ENCODE assay signal across 9 cellular contexts in genomic region chr19:3955276-3955675, GRCh38. TPM values are rescaled to one million over a fixed set of nuclear protein-coding genes. Genes with fewer than 3 reads are reported as not detected.
A peak's percentile ranks its signal among the peaks of the same experiment; 100 is the strongest.
DNase-seq lines count a peak whose midpoint lies in the region; ATAC-seq, FAIRE-seq and TF ChIP-seq lines count a peak whose summit lies in the region.
"Not testable (repeated sequence)": the region's sequence is repeated elsewhere in the genome, so short reads cannot be mapped to it uniquely, and the experiment has no call there.
"Had no signal": no experiment of that assay in that cellular context is flagged by ENCODE, and none has a peak within 500 bp of the region (broad histone marks: within the 10 kb centered on the region; RNA-seq: fewer than 3 reads in every experiment).

No MANE protein-coding gene starts in this region.

- H3K27me3 Mint-ChIP-seq in central memory CD8-positive, alpha-beta T cell = not testable (repeated sequence)

- not testable (repeated sequence) for H3K4me3 Mint-ChIP-seq in central memory CD8-positive, alpha-beta T cell

- H2AFZ ChIP-seq in HepG2 (ENCODE audit: low read length) = not testable (repeated sequence)

- H3K27ac ChIP-seq in HUES6 (ENCODE audit: low read depth, low read length) = peak overlapping the region; percentile 38; the same call in 1 of the 2 replicates
- peak overlapping the region in 3 of 4 donors; percentile 82 to 90 (median 84) for H3K27ac ChIP-seq in gastroesophageal sphincter
- H3K27ac ChIP-seq in HepG2 (ENCODE audit: extremely low read length, insufficient read depth, low read length) = not testable (repeated sequence)
- H3K27ac ChIP-seq in sigmoid colon = peak overlapping the region; percentile 83 to 89 (median 86)

- POLR2A ChIA-PET in HepG2 (lab: Yijun Ruan, JAX) = interaction anchor here (3.7 kb wide), 1 partner anchor 14 kb away, joined by 18 read pairs; no protein-coding TSS in a partner anchor

- H3K9me3 Mint-ChIP-seq in central memory CD8-positive, alpha-beta T cell = not testable (repeated sequence)

- H3K79me2 ChIP-seq in HepG2 (ENCODE audit: insufficient read depth, low read length) = not testable (repeated sequence)

- in situ Hi-C loops in HepG2 (cut with HindIII; ENCODE audit: extremely low pct_ligation_motif_present, low pct_unique_long_range_greater_than_20kb) = not testable (repeated sequence)

- H4K20me1 ChIP-seq in HepG2 (ENCODE audit: insufficient read depth, low read length) = not testable (repeated sequence)

- not testable (repeated sequence) for FAIRE-seq in HepG2 (lab: Jason Lieb, UNC)

- not testable (repeated sequence) for TF ChIP-seq EP300 in gastroesophageal sphincter (IDR thresholded peaks at IDR 0.05); HepG2 (IDR thresholded peaks at IDR 0.05; ENCODE audit: low read depth in 2 of 2, low read length in 2 of 2); HepG2 (CRISPR knock-in tag; IDR thresholded peaks at IDR 0.05; ENCODE audit: borderline replicate concordance); sigmoid colon (IDR thresholded peaks at IDR 0.05)

- intact Hi-C loops in HepG2 (cut with micrococcal nuclease; ENCODE audit: unreplicated experiment); sigmoid colon (cut with DNase I): not testable (repeated sequence)

- H3K36me3 ChIP-seq in HUES6 (ENCODE audit: control insufficient read depth, insufficient read depth, low read length) (peaks cover 40% of the 10 kb centered on the region), gastroesophageal sphincter (peaks cover 0 to 50% of the 10 kb centered on the region in 2 donors), sigmoid colon (peaks cover 24 to 54% (median 34%) of the 10 kb centered on the region in 4 donors)
- not testable (repeated sequence) for H3K36me3 ChIP-seq in HepG2 (replicated peaks in 1 of 2; ENCODE audit: control insufficient read depth in 1 of 2, insufficient read depth in 2 of 2, low read length in 2 of 2)

- CTCF ChIA-PET in HepG2 (lab: Yijun Ruan, JAX; ENCODE audit: low intra/inter-chr PET ratio, low total read pairs) = not testable (repeated sequence)

- TF ChIP-seq RAD21 in HepG2 (CRISPR knock-in tag; IDR thresholded peaks at IDR 0.05) = not testable (repeated sequence)

- not testable (repeated sequence) for ATAC-seq in central memory CD8-positive, alpha-beta T cell (replicated peaks; ENCODE audit: extremely low read depth, poor library complexity, severe bottlenecking); gastroesophageal sphincter; HepG2

- BruUV-seq in HepG2 (replicated peaks; lab: Mats Ljungman, UMichigan) = not testable (repeated sequence)

- WGBS in gastroesophageal sphincter (ENCODE audit: low coverage in 1 of 2), 2 donors = 60 to 87% methylated on average over 1 to 10 of the region's 13 CpGs
- 84% methylated on average over 13 of the region's 13 CpGs for WGBS in HepG2 (ENCODE audit: low lambda C conversion rate)
- 77 to 82% methylated on average over 13 of the region's 13 CpGs for WGBS in sigmoid colon, 2 donors

- not testable (repeated sequence) for H3K4me3 ChIP-seq in HUES6 (ENCODE audit: low read depth, low read length); gastroesophageal sphincter; HepG2 (replicated peaks in 1 of 3; ENCODE audit: insufficient read depth in 1 of 3, low read depth in 2 of 3, low read length in 3 of 3); sigmoid colon

- H3K9me3 ChIP-seq in HUES6 (ENCODE audit: control insufficient read depth, insufficient read depth, low read depth, low read length); gastroesophageal sphincter; HepG2 (ENCODE audit: low read length); sigmoid colon: not testable (repeated sequence)

- not testable (repeated sequence) for H3K4me2 ChIP-seq in HepG2 (ENCODE audit: low read depth, low read length)

- not testable (repeated sequence) for TF ChIP-seq CTCF in gastroesophageal sphincter (IDR thresholded peaks at IDR 0.05); HepG2 (CRISPR knock-in tag; IDR thresholded peaks at IDR 0.05); sigmoid colon (IDR thresholded peaks at IDR 0.05)

- not testable (repeated sequence) for TF ChIP-seq POLR2A in gastroesophageal sphincter (IDR thresholded peaks at IDR 0.05); HepG2 (IDR thresholded peaks at IDR 0.05; ENCODE audit: insufficient read depth in 1 of 2, low read depth in 2 of 2, low read length in 2 of 2); sigmoid colon (IDR thresholded peaks at IDR 0.05)

- not testable (repeated sequence) for H3K27me3 ChIP-seq in HUES6 (ENCODE audit: control insufficient read depth, insufficient read depth, low read length); gastroesophageal sphincter; HepG2 (ENCODE audit: control insufficient read depth in 1 of 2, insufficient read depth in 2 of 2, low read length in 2 of 2); sigmoid colon

- not testable (repeated sequence) for DNase-seq in central memory CD8-positive, alpha-beta T cell (ENCODE audit: low spot score in 2 of 2); HepG2 (ENCODE audit: low spot score); sigmoid colon

- H3K9ac ChIP-seq in HUES6 (ENCODE audit: low read length); HepG2 (ENCODE audit: insufficient read depth, low read depth, low read length): not testable (repeated sequence)

- H3K27ac Mint-ChIP-seq in central memory CD8-positive, alpha-beta T cell (ENCODE audit: low read depth) = peak overlapping the region; percentile 44

- H3K36me3 Mint-ChIP-seq in central memory CD8-positive, alpha-beta T cell (ENCODE audit: insufficient read depth) = peaks cover 22% of the 10 kb centered on the region

- H3K4me1 ChIP-seq in HUES6 (ENCODE audit: control insufficient read depth, insufficient read depth, low read length); HepG2 (ENCODE audit: insufficient read depth, low read length): not testable (repeated sequence)
- H3K4me1 ChIP-seq in gastroesophageal sphincter (peaks cover 0 to 68% (median 19%) of the 10 kb centered on the region in 3 donors), sigmoid colon (peaks cover 0 to 47% (median 45%) of the 10 kb centered on the region in 4 donors)

- peaks cover 19% of the 10 kb centered on the region for H3K4me1 Mint-ChIP-seq in central memory CD8-positive, alpha-beta T cell

RNA-seq across cellular contexts. Expression of gene DAPK3, which starts 15.6 kb away (rescaled TPM):
- total RNA-seq in gastroesophageal sphincter = 100 to 1,000 TPM; 192 to 257 (median 235) TPM
- total RNA-seq in HepG2 (2016; rRNA removed; fragmentation: Illumina TruSeq; extraction: Trizol) = 22.0 and 30.5 TPM in 2 replicates
- 5.0 and 5.5 TPM in 2 replicates for total RNA-seq in HepG2 (2016; cell fraction: cytosol; rRNA removed; fragmentation: Illumina TruSeq; extraction: Trizol; ENCODE audit: low read depth)
- 18.7 and 32.5 TPM in 2 replicates for total RNA-seq in HepG2 (2016; cell fraction: insoluble cytoplasmic fraction; rRNA removed; fragmentation: Illumina TruSeq; extraction: Trizol)
- total RNA-seq in HepG2 (2016; cell fraction: membrane; rRNA removed; fragmentation: Illumina TruSeq; extraction: Trizol) = 9.6 and 13.4 TPM in 2 replicates
- 20.1 and 21.1 TPM in 2 replicates for total RNA-seq in HepG2 (2016; cell fraction: nucleus; rRNA removed; fragmentation: Illumina TruSeq; extraction: Trizol)
- polyA plus RNA-seq in HepG2 (2011; rRNA removed) = 37.3 and 51.9 TPM in 2 replicates
- polyA plus RNA-seq in HepG2 (2011; cell fraction: cytosol; rRNA removed) = 36.9 and 42.7 TPM in 2 replicates
- polyA plus RNA-seq in HepG2 (2011; cell fraction: nucleus; rRNA removed) = 102 and 107 TPM in 2 replicates
- 20.1 and 33.8 TPM in 2 replicates for polyA plus RNA-seq in HepG2 (2012)
- 2.6 and 2.9 TPM in 2 replicates for polyA plus RNA-seq in HepG2 (2016; cell fraction: cytosol; fragmentation: Illumina TruSeq; extraction: Trizol; ENCODE audit: low read depth)
- polyA plus RNA-seq in HepG2 (2016; cell fraction: insoluble cytoplasmic fraction; fragmentation: Illumina TruSeq; extraction: Trizol; ENCODE audit: low read depth) = 20.1 and 23.6 TPM in 2 replicates
- polyA plus RNA-seq in HepG2 (2016; cell fraction: membrane; fragmentation: Illumina TruSeq; extraction: Trizol; ENCODE audit: low read depth) = 5.9 and 6.0 TPM in 2 replicates
- polyA plus RNA-seq in HepG2 (2016; cell fraction: nucleus; fragmentation: Illumina TruSeq; extraction: Trizol; ENCODE audit: insufficient read depth, low read depth) = 45.3 and 46.8 TPM in 2 replicates
- polyA minus RNA-seq in HepG2 (2011; rRNA and poly(A)+ RNA removed; ENCODE audit: low replicate concordance) = 44.0 and 66.3 TPM in 2 replicates
- 15.7 and 22.0 TPM in 2 replicates for polyA minus RNA-seq in HepG2 (2011; cell fraction: cytosol; rRNA and poly(A)+ RNA removed)
- polyA minus RNA-seq in HepG2 (2011; cell fraction: nucleus; rRNA and poly(A)+ RNA removed) = 24.7 and 27.2 TPM in 2 replicates
- 100 to 1,000 TPM in 3 of 4 donors, 10 to 100 TPM in 1; 91.3 to 167 (median 125) TPM for total RNA-seq in sigmoid colon
- 10 to 100 TPM; 38.4 to 66.8 (median 52.9) TPM for polyA plus RNA-seq in sigmoid colon

RNA-seq across cellular contexts. Expression of gene NMRK2, which starts 22.4 kb away (rescaled TPM):
- total RNA-seq in gastroesophageal sphincter (1 to 10 TPM in 2 of 4 donors, under 1 TPM in 1, not detected in 1; 0.69 to 8.6 (median 7.3) TPM), HepG2 (2016; rRNA removed; fragmentation: Illumina TruSeq; extraction: Trizol) (not detected in 2 replicates), sigmoid colon (under 1 TPM in 1 of 4 donors, not detected in 3; 0.71 TPM)
- not detected in 2 replicates for total RNA-seq in HepG2 (2016; cell fraction: cytosol; rRNA removed; fragmentation: Illumina TruSeq; extraction: Trizol; ENCODE audit: low read depth)
- not detected in 2 replicates for total RNA-seq in HepG2 (2016; cell fraction: insoluble cytoplasmic fraction; rRNA removed; fragmentation: Illumina TruSeq; extraction: Trizol)
- total RNA-seq in HepG2 (2016; cell fraction: membrane; rRNA removed; fragmentation: Illumina TruSeq; extraction: Trizol) = not detected in 2 replicates
- total RNA-seq in HepG2 (2016; cell fraction: nucleus; rRNA removed; fragmentation: Illumina TruSeq; extraction: Trizol) = not detected in 2 replicates
- polyA plus RNA-seq in HepG2 (2011; rRNA removed) (not detected in 2 replicates), sigmoid colon (1 to 10 TPM in 1 of 3 donors, under 1 TPM in 2; 0.19 to 2.4 (median 0.69) TPM)
- not detected in 2 replicates for polyA plus RNA-seq in HepG2 (2011; cell fraction: cytosol; rRNA removed)
- not detected in 2 replicates for polyA plus RNA-seq in HepG2 (2011; cell fraction: nucleus; rRNA removed)
- polyA plus RNA-seq in HepG2 (2012) = not detected in 2 replicates
- not detected in 2 replicates for polyA plus RNA-seq in HepG2 (2016; cell fraction: cytosol; fragmentation: Illumina TruSeq; extraction: Trizol; ENCODE audit: low read depth)
- not detected in 2 replicates for polyA plus RNA-seq in HepG2 (2016; cell fraction: insoluble cytoplasmic fraction; fragmentation: Illumina TruSeq; extraction: Trizol; ENCODE audit: low read depth)
- polyA plus RNA-seq in HepG2 (2016; cell fraction: membrane; fragmentation: Illumina TruSeq; extraction: Trizol; ENCODE audit: low read depth) = not detected in 2 replicates
- polyA plus RNA-seq in HepG2 (2016; cell fraction: nucleus; fragmentation: Illumina TruSeq; extraction: Trizol; ENCODE audit: insufficient read depth, low read depth) = not detected in 2 replicates
- polyA minus RNA-seq in HepG2 (2011; rRNA and poly(A)+ RNA removed; ENCODE audit: low replicate concordance) = not detected in 2 replicates
- not detected in 2 replicates for polyA minus RNA-seq in HepG2 (2011; cell fraction: cytosol; rRNA and poly(A)+ RNA removed)
- polyA minus RNA-seq in HepG2 (2011; cell fraction: nucleus; rRNA and poly(A)+ RNA removed) = not detected in 2 replicates
- total RNA-seq: CD4-positive, alpha-beta memory T cell; GM12878 had no signal
- polyA plus RNA-seq: AG04450; CD4-positive, alpha-beta memory T cell; IgD-negative memory B cell had no signal

RNA-seq across cellular contexts. Expression of gene EEF2, which starts 30.0 kb away (rescaled TPM):
- total RNA-seq in gastroesophageal sphincter (1,000 to 10,000 TPM; 2,212 to 2,463 (median 2,311) TPM), HepG2 (2016; rRNA removed; fragmentation: Illumina TruSeq; extraction: Trizol) (1,722 and 1,777 TPM in 2 replicates), sigmoid colon (1,000 to 10,000 TPM; 1,842 to 2,448 (median 2,055) TPM)
- 663 and 837 TPM in 2 replicates for total RNA-seq in HepG2 (2016; cell fraction: cytosol; rRNA removed; fragmentation: Illumina TruSeq; extraction: Trizol; ENCODE audit: low read depth)
- 1,312 and 1,845 TPM in 2 replicates for total RNA-seq in HepG2 (2016; cell fraction: insoluble cytoplasmic fraction; rRNA removed; fragmentation: Illumina TruSeq; extraction: Trizol)
- 2,334 and 2,783 TPM in 2 replicates for total RNA-seq in HepG2 (2016; cell fraction: membrane; rRNA removed; fragmentation: Illumina TruSeq; extraction: Trizol)
- total RNA-seq in HepG2 (2016; cell fraction: nucleus; rRNA removed; fragmentation: Illumina TruSeq; extraction: Trizol) = 709 and 773 TPM in 2 replicates
- polyA plus RNA-seq in HepG2 (2011; rRNA removed) (1,441 and 1,465 TPM in 2 replicates), sigmoid colon (1,000 to 10,000 TPM in 2 of 3 donors, 100 to 1,000 TPM in 1; 906 to 1,654 (median 1,225) TPM)
- 1,619 and 2,301 TPM in 2 replicates for polyA plus RNA-seq in HepG2 (2011; cell fraction: cytosol; rRNA removed)
- polyA plus RNA-seq in HepG2 (2011; cell fraction: nucleus; rRNA removed) = 945 and 1,058 TPM in 2 replicates
- 2,825 and 3,817 TPM in 2 replicates for polyA plus RNA-seq in HepG2 (2012)
- polyA plus RNA-seq in HepG2 (2016; cell fraction: cytosol; fragmentation: Illumina TruSeq; extraction: Trizol; ENCODE audit: low read depth) = 660 and 778 TPM in 2 replicates
- polyA plus RNA-seq in HepG2 (2016; cell fraction: insoluble cytoplasmic fraction; fragmentation: Illumina TruSeq; extraction: Trizol; ENCODE audit: low read depth) = 1,198 and 1,548 TPM in 2 replicates
- polyA plus RNA-seq in HepG2 (2016; cell fraction: membrane; fragmentation: Illumina TruSeq; extraction: Trizol; ENCODE audit: low read depth) = 1,837 and 2,206 TPM in 2 replicates
- polyA plus RNA-seq in HepG2 (2016; cell fraction: nucleus; fragmentation: Illumina TruSeq; extraction: Trizol; ENCODE audit: insufficient read depth, low read depth) = 1,012 and 1,080 TPM in 2 replicates
- 1,462 and 3,209 TPM in 2 replicates for polyA minus RNA-seq in HepG2 (2011; rRNA and poly(A)+ RNA removed; ENCODE audit: low replicate concordance)
- polyA minus RNA-seq in HepG2 (2011; cell fraction: cytosol; rRNA and poly(A)+ RNA removed) = 1,805 and 1,823 TPM in 2 replicates
- polyA minus RNA-seq in HepG2 (2011; cell fraction: nucleus; rRNA and poly(A)+ RNA removed) = 434 and 615 TPM in 2 replicates

RNA-seq across cellular contexts. Expression of gene PIAS4, which starts 52.3 kb away (rescaled TPM):
- total RNA-seq in gastroesophageal sphincter (10 to 100 TPM; 15.3 to 26.4 (median 16.8) TPM), HepG2 (2016; rRNA removed; fragmentation: Illumina TruSeq; extraction: Trizol) (20.1 and 22.4 TPM in 2 replicates), sigmoid colon (10 to 100 TPM; 16.5 to 29.9 (median 19.3) TPM)
- total RNA-seq in HepG2 (2016; cell fraction: cytosol; rRNA removed; fragmentation: Illumina TruSeq; extraction: Trizol; ENCODE audit: low read depth) = 4.3 and 5.1 TPM in 2 replicates
- 16.7 and 23.3 TPM in 2 replicates for total RNA-seq in HepG2 (2016; cell fraction: insoluble cytoplasmic fraction; rRNA removed; fragmentation: Illumina TruSeq; extraction: Trizol)
- total RNA-seq in HepG2 (2016; cell fraction: membrane; rRNA removed; fragmentation: Illumina TruSeq; extraction: Trizol) = 9.8 and 11.2 TPM in 2 replicates
- 9.7 and 15.2 TPM in 2 replicates for total RNA-seq in HepG2 (2016; cell fraction: nucleus; rRNA removed; fragmentation: Illumina TruSeq; extraction: Trizol)
- polyA plus RNA-seq in HepG2 (2011; rRNA removed) (8.7 and 9.0 TPM in 2 replicates), sigmoid colon (10 to 100 TPM in 2 of 3 donors, 1 to 10 TPM in 1; 7.2 to 21.8 (median 15.0) TPM)
- 11.2 and 43.1 TPM in 2 replicates for polyA plus RNA-seq in HepG2 (2011; cell fraction: cytosol; rRNA removed)
- 22.4 and 27.4 TPM in 2 replicates for polyA plus RNA-seq in HepG2 (2011; cell fraction: nucleus; rRNA removed)
- 19.1 and 20.7 TPM in 2 replicates for polyA plus RNA-seq in HepG2 (2012)
- polyA plus RNA-seq in HepG2 (2016; cell fraction: cytosol; fragmentation: Illumina TruSeq; extraction: Trizol; ENCODE audit: low read depth) = 3.3 and 3.5 TPM in 2 replicates
- polyA plus RNA-seq in HepG2 (2016; cell fraction: insoluble cytoplasmic fraction; fragmentation: Illumina TruSeq; extraction: Trizol; ENCODE audit: low read depth) = 18.2 and 33.3 TPM in 2 replicates
- 5.6 and 5.9 TPM in 2 replicates for polyA plus RNA-seq in HepG2 (2016; cell fraction: membrane; fragmentation: Illumina TruSeq; extraction: Trizol; ENCODE audit: low read depth)
- polyA plus RNA-seq in HepG2 (2016; cell fraction: nucleus; fragmentation: Illumina TruSeq; extraction: Trizol; ENCODE audit: insufficient read depth, low read depth) = 36.3 and 39.1 TPM in 2 replicates
- 12.2 and 13.9 TPM in 2 replicates for polyA minus RNA-seq in HepG2 (2011; rRNA and poly(A)+ RNA removed; ENCODE audit: low replicate concordance)
- 5.1 and 7.7 TPM in 2 replicates for polyA minus RNA-seq in HepG2 (2011; cell fraction: cytosol; rRNA and poly(A)+ RNA removed)
- 14.5 and 15.1 TPM in 2 replicates for polyA minus RNA-seq in HepG2 (2011; cell fraction: nucleus; rRNA and poly(A)+ RNA removed)
